ENCODE assay signal across 32 cellular contexts in genomic region chr3:178340523-178340922, GRCh38.
"Had no signal": no experiment of that assay in that cellular context is flagged by ENCODE, and none has a peak within 500 bp of the region (broad histone marks: within the 10 kb centered on the region; RNA-seq: fewer than 3 reads in every experiment).

No MANE protein-coding gene starts in this region.

- H3K4me3 ChIP-seq: adrenal gland, ascending aorta, breast epithelium, cardiac muscle cell, colonic mucosa, esophagus squamous epithelium had no signal

- H3K36me3 Mint-ChIP-seq: activated naive CD4-positive, alpha-beta T cell treated with anti-CD3 and anti-CD28 coated beads, Interleukin-2, amount 50 U/mL, for 24 hours; activated naive CD8-positive, alpha-beta T cell treated with anti-CD3 and anti-CD28 coated beads for 36 hours; brain had no signal

- H3K9me3 ChIP-seq: adrenal gland, ascending aorta, breast epithelium, colonic mucosa, esophagus squamous epithelium had no signal

- H3K4me3 Mint-ChIP-seq: activated B cell treated with CpG ODN at 0.5 μM for 24 hours; activated CD8-positive, alpha-beta T cell treated with anti-CD3 and anti-CD28 coated beads for 36 hours; activated naive CD4-positive, alpha-beta T cell treated with anti-CD3 and anti-CD28 coated beads for 36 hours; activated naive CD4-positive, alpha-beta T cell treated with anti-CD3 and anti-CD28 coated beads, Interleukin-2, amount 50 U/mL, for 24 hours; activated naive CD8-positive, alpha-beta T cell treated with anti-CD3 and anti-CD28 coated beads for 36 hours; activated naive CD8-positive, alpha-beta T cell treated with anti-CD3 and anti-CD28 coated beads, Interleukin-2, amount 50 U/mL, for 24 hours; activated T-cell treated with anti-CD3 and anti-CD28 coated beads, Interleukin-2, amount 50 U/mL, for 4 hours; activated T-helper 17 cell treated with anti-CD3 and anti-CD28 coated beads, Interleukin-2, amount 50 U/mL, for 72 hours; brain; T-helper 17 cell; T-helper 2 cell treated with Interferon-gamma antibody and Interleukin-4, amounts not matched to agents 5 μg/mL and 100 μg/mL, for 36 hours had no signal

- H3K27ac ChIP-seq: ascending aorta, breast epithelium, cardiac muscle cell, colonic mucosa, epithelial cell of prostate, esophagus squamous epithelium, WERI-Rb-1 had no signal

- H3K36me3 ChIP-seq: adrenal gland, ascending aorta, breast epithelium, cardiac muscle cell, colonic mucosa, esophagus squamous epithelium, WERI-Rb-1 had no signal

- DNase-seq: activated B cell treated with CpG ODN at 0.5 μM for 24 hours; activated CD4-positive, alpha-beta T cell treated with anti-CD3 and anti-CD28 coated beads for 48 hours; activated CD4-positive, alpha-beta T cell treated with anti-CD3 and anti-CD28 coated beads, Interleukin-2, amount 50 U/mL, for 1 hour; activated CD4-positive, alpha-beta T cell treated with anti-CD3 and anti-CD28 coated beads, Interleukin-2, amount 50 U/mL, for 48 hours; activated CD8-positive, alpha-beta memory T cell treated with anti-CD3 and anti-CD28 coated beads for 24 hours; activated CD8-positive, alpha-beta T cell treated with anti-CD3 and anti-CD28 coated beads for 36 hours; activated effector memory CD4-positive, alpha-beta T cell treated with anti-CD3 and anti-CD28 coated beads, Interleukin-2, amount 50 U/mL, for 16 hours; activated naive CD4-positive, alpha-beta T cell treated with anti-CD3 and anti-CD28 coated beads for 36 hours; activated naive CD8-positive, alpha-beta T cell treated with anti-CD3 and anti-CD28 coated beads for 36 hours; activated naive CD8-positive, alpha-beta T cell treated with anti-CD3 and anti-CD28 coated beads, Interleukin-2, amount 50 U/mL, for 24 hours; activated T-cell treated with anti-CD3 and anti-CD28 coated beads, Interleukin-2, amount 50 U/mL, for 4 hours; adrenal gland; central memory CD4-positive, alpha-beta T cell; cerebellar nuclear complex; colonic mucosa; effector CD8-positive, alpha-beta T cell; esophagus squamous epithelium; foreskin fibroblast; head of caudate nucleus; T-helper 1 cell; T-helper 17 cell; T1000; WERI-Rb-1 had no signal

- H3K9me3 Mint-ChIP-seq: activated B cell treated with CpG ODN at 0.5 μM for 24 hours; activated CD8-positive, alpha-beta T cell treated with anti-CD3 and anti-CD28 coated beads for 36 hours; activated T-helper 17 cell treated with anti-CD3 and anti-CD28 coated beads, Interleukin-2, amount 50 U/mL, for 72 hours; T-helper 2 cell treated with Interferon-gamma antibody and Interleukin-4, amounts not matched to agents 5 μg/mL and 100 μg/mL, for 36 hours had no signal

- ATAC-seq: activated CD4-positive, CD25-positive, alpha-beta regulatory T cell treated with anti-CD3 and anti-CD28 coated beads, Interleukin-2, amount 50 U/mL, for 24 hours; activated CD8-positive, alpha-beta T cell treated with anti-CD3 and anti-CD28 coated beads for 36 hours; activated naive CD8-positive, alpha-beta T cell treated with anti-CD3 and anti-CD28 coated beads, Interleukin-2, amount 50 U/mL, for 24 hours; activated T-cell treated with anti-CD3 and anti-CD28 coated beads, Interleukin-2, amount 50 U/mL, for 4 hours; activated T-helper 17 cell treated with anti-CD3 and anti-CD28 coated beads, Interleukin-2, amount 50 U/mL, for 72 hours; T-helper 17 cell had no signal

- H3K27me3 Mint-ChIP-seq: activated B cell treated with CpG ODN at 0.5 μM for 24 hours; activated naive CD4-positive, alpha-beta T cell treated with anti-CD3 and anti-CD28 coated beads, Interleukin-2, amount 50 U/mL, for 24 hours; activated naive CD8-positive, alpha-beta T cell treated with anti-CD3 and anti-CD28 coated beads for 36 hours; activated naive CD8-positive, alpha-beta T cell treated with anti-CD3 and anti-CD28 coated beads, Interleukin-2, amount 50 U/mL, for 24 hours; brain had no signal

- H3K27ac Mint-ChIP-seq: activated B cell treated with CpG ODN at 0.5 μM for 24 hours; activated CD8-positive, alpha-beta T cell treated with anti-CD3 and anti-CD28 coated beads for 36 hours; activated naive CD4-positive, alpha-beta T cell treated with anti-CD3 and anti-CD28 coated beads for 36 hours; activated naive CD4-positive, alpha-beta T cell treated with anti-CD3 and anti-CD28 coated beads, Interleukin-2, amount 50 U/mL, for 24 hours; activated naive CD8-positive, alpha-beta T cell treated with anti-CD3 and anti-CD28 coated beads for 36 hours; activated naive CD8-positive, alpha-beta T cell treated with anti-CD3 and anti-CD28 coated beads, Interleukin-2, amount 50 U/mL, for 24 hours; activated T-helper 17 cell treated with anti-CD3 and anti-CD28 coated beads, Interleukin-2, amount 50 U/mL, for 72 hours; brain; T-helper 17 cell; T-helper 2 cell treated with Interferon-gamma antibody and Interleukin-4, amounts not matched to agents 5 μg/mL and 100 μg/mL, for 36 hours had no signal

- H3K27me3 ChIP-seq: adrenal gland, ascending aorta, breast epithelium, cardiac muscle cell, colonic mucosa, esophagus squamous epithelium had no signal

- H3K4me1 Mint-ChIP-seq: activated B cell treated with CpG ODN at 0.5 μM for 24 hours; activated naive CD4-positive, alpha-beta T cell treated with anti-CD3 and anti-CD28 coated beads, Interleukin-2, amount 50 U/mL, for 24 hours; activated naive CD8-positive, alpha-beta T cell treated with anti-CD3 and anti-CD28 coated beads for 36 hours; activated naive CD8-positive, alpha-beta T cell treated with anti-CD3 and anti-CD28 coated beads, Interleukin-2, amount 50 U/mL, for 24 hours; activated T-helper 17 cell treated with anti-CD3 and anti-CD28 coated beads, Interleukin-2, amount 50 U/mL, for 72 hours; T-helper 17 cell had no signal

- H3K4me1 ChIP-seq: ascending aorta, breast epithelium, colonic mucosa had no signal
